In genomic region chr10:114547056-114547455, GRCh38 we compare ENCODE assay signal across 1 cellular context.
TF ChIP-seq lines count a peak whose summit lies in the region.

No MANE protein-coding gene starts in this region.

TF ChIP-seq in WTC11, 78 proteins besides CTCF, POLR2A, EP300 and RAD21 (continued from another document):
- TF ChIP-seq HMGXB4 (CRISPR knock-in tag; IDR thresholded peaks at IDR 0.05) (no peak), NR2C2 (CRISPR knock-in tag; IDR thresholded peaks at IDR 0.05) (no peak)
TF ChIP-seq in WTC11: peak in this region for 0.
